Comparison of ENCODE assay signal across 9 cellular contexts in genomic region chr5:59496524-59497134, GRCh38.
DNase-seq lines count a peak whose midpoint lies in the region; ATAC-seq and TF ChIP-seq lines count a peak whose summit lies in the region.
"Had no signal": no experiment of that assay in that cellular context is flagged by ENCODE, and none has a peak within 500 bp of the region (broad histone marks: within the 10 kb centered on the region; RNA-seq: fewer than 3 reads in every experiment).

No MANE protein-coding gene starts in this region.

- no peak for ATAC-seq in memory B cell (ENCODE audit: low read depth)
- no peak for ATAC-seq in GM19035 (IDR thresholded peaks at IDR 0.05; ENCODE audit: unreplicated experiment)
- ATAC-seq in HG02840 (IDR thresholded peaks at IDR 0.05; ENCODE audit: low FRiP score, unreplicated experiment): no peak
- no peak for ATAC-seq in GM18498 (IDR thresholded peaks at IDR 0.05; ENCODE audit: unreplicated experiment)

- peak; percentile 46 for DNase-seq in NCI-H748 (lab: John Stamatoyannopoulos, UW; ENCODE audit: unreplicated experiment)
- DNase-seq in NCI-H748 treated with DMSO at 0.1 percent for 48 hours (lab: John Stamatoyannopoulos, UW): no peak
- no peak for DNase-seq in memory B cell (ENCODE audit: low spot score in 2 of 2)
- DNase-seq: NCI-H1105 had no signal

- peaks cover 4% of the 10 kb centered on the region for H3K36me3 Mint-ChIP-seq in memory B cell

- no peaks in the 10 kb centered on the region for H3K9me3 ChIP-seq in HEK293 (ENCODE audit: control insufficient read depth, insufficient read depth, low read depth, low read length)

- peaks cover 13% of the 10 kb centered on the region for H3K4me1 Mint-ChIP-seq in memory B cell

- H3K27me3 Mint-ChIP-seq in memory B cell: no peaks in the 10 kb centered on the region

- H3K4me3 ChIP-seq in HEK293 (ENCODE audit: low read depth, low read length): no peak overlapping the region

- H3K27ac ChIP-seq in HEK293 (ENCODE audit: extremely low read depth, low read depth, low read length): no peak overlapping the region
- H3K27ac ChIP-seq in VCaP: no peak overlapping the region

- CTCF ChIA-PET in HEK293 (lab: Yijun Ruan, JAX): interaction anchor here (0.7 to 1.8 kb wide), 9 partner anchors 8 to 304 kb away, joined by 3 to 26 read pairs (median 3); no protein-coding TSS in a partner anchor

- POLR2A ChIA-PET in HEK293 (lab: Yijun Ruan, JAX): no interaction called here

- H3K4me3 Mint-ChIP-seq in memory B cell: no peak overlapping the region

- no peaks in the 10 kb centered on the region for H3K4me1 ChIP-seq in HEK293 (ENCODE audit: control insufficient read depth, insufficient read depth, low read length)

- H3K27ac Mint-ChIP-seq in memory B cell: peak overlapping the region; percentile 4

- TF ChIP-seq CTCF in HEK293 (tag by site-specific recombination; IDR thresholded peaks at IDR 0.05) (no peak), VCaP (conservative IDR thresholded peaks at IDR 0.05) (peak; percentile 69)

- no peaks in the 10 kb centered on the region for H3K9me3 Mint-ChIP-seq in memory B cell

- no peaks in the 10 kb centered on the region for H3K36me3 ChIP-seq in HEK293 (ENCODE audit: control insufficient read depth in 2 of 2, insufficient read depth in 1 of 2, low read length in 2 of 2)

TF ChIP-seq in HEK293, 187 proteins besides CTCF, POLR2A, EP300 and RAD21:
- no peak for TF ChIP-seq ZNF555 (tag by site-specific recombination; conservative IDR thresholded peaks at IDR 0.05)
- TF ChIP-seq ZNF654 (tag by site-specific recombination; IDR thresholded peaks at IDR 0.05; ENCODE audit: low read depth): 0 out of 2 replicates have a peak, but pooled peaks have one; percentile 3
- TF ChIP-seq ZNF140 (tag by site-specific recombination; IDR thresholded peaks at IDR 0.05): peak; percentile 24; the same call in 1 of the 2 replicates
- TF ChIP-seq ZBTB26 (tag by site-specific recombination; optimal IDR thresholded peaks at IDR 0.05): no peak
TF ChIP-seq in HEK293: peak in this region for 2.
